Comparison of ENCODE assay signal across 8 cellular contexts in genomic region chr4:139278956-139279722, GRCh38. TPM values are rescaled to one million over a fixed set of nuclear protein-coding genes. Genes with fewer than 3 reads are reported as not detected.
A peak's percentile ranks its signal among the peaks of the same experiment; 100 is the strongest.
DNase-seq lines count a peak whose midpoint lies in the region; ATAC-seq and TF ChIP-seq lines count a peak whose summit lies in the region.

No MANE protein-coding gene starts in this region.

- 19 to 32% (median 24%) methylated on average over 34 to 38 of the region's 38 CpGs for WGBS in heart left ventricle, 4 donors

- no peaks in the 10 kb centered on the region for H3K36me3 ChIP-seq in heart left ventricle

- intact Hi-C loops in heart left ventricle (cut with DNase I), result no loop called here

- H3K9me3 Mint-ChIP-seq in activated CD8-positive, alpha-beta memory T cell treated with anti-CD3 and anti-CD28 coated beads, Interleukin-2, amount 10 ng/mL, durations not matched to agents 7 days and 5 days (ENCODE audit: low read depth), result no peaks in the 10 kb centered on the region

- ATAC-seq in GM19023 (IDR thresholded peaks at IDR 0.05; ENCODE audit: unreplicated experiment) (peak; percentile 36), heart left ventricle (peak in 3 of 4 donors; percentile 48 to 58 (median 50)), HG02588 (IDR thresholded peaks at IDR 0.05; ENCODE audit: unreplicated experiment) (no peak), HG03039 (IDR thresholded peaks at IDR 0.05; ENCODE audit: unreplicated experiment) (no peak)
- ATAC-seq in activated CD8-positive, alpha-beta memory T cell treated with anti-CD3 and anti-CD28 coated beads, Interleukin-2, amount 10 ng/mL, durations not matched to agents 7 days and 5 days, result peak; percentile 52

- peaks cover 0 to 44% (median 10%) of the 10 kb centered on the region in 9 donors for H3K27me3 ChIP-seq in heart left ventricle

- peaks cover 18% of the 10 kb centered on the region for H3K4me1 Mint-ChIP-seq in activated CD8-positive, alpha-beta memory T cell treated with anti-CD3 and anti-CD28 coated beads, Interleukin-2, amount 10 ng/mL, durations not matched to agents 7 days and 5 days

- H3K4me3 Mint-ChIP-seq in activated CD8-positive, alpha-beta memory T cell treated with anti-CD3 and anti-CD28 coated beads, Interleukin-2, amount 10 ng/mL, durations not matched to agents 7 days and 5 days, result peak overlapping the region; percentile 68

- H3K27ac Mint-ChIP-seq in activated CD8-positive, alpha-beta memory T cell treated with anti-CD3 and anti-CD28 coated beads, Interleukin-2, amount 10 ng/mL, durations not matched to agents 7 days and 5 days, result no peak overlapping the region

- H3K27ac ChIP-seq in heart left ventricle, result peak overlapping the region in 2 of 12 donors; percentile 8

- H3K4me3 ChIP-seq in heart left ventricle (peak overlapping the region in 11 of 12 donors; percentile 31 to 63 (median 56)), retinal pigment epithelial cell (ENCODE audit: low read length) (peak overlapping the region; percentile 61)

- DNase-seq in activated CD8-positive, alpha-beta memory T cell treated with anti-CD3 and anti-CD28 coated beads, Interleukin-2, amount 10 ng/mL, durations not matched to agents 7 days and 5 days, result no peak
- DNase-seq in heart left ventricle, result peak in 1 of 5 donors; percentile 33
- DNase-seq in retinal pigment epithelial cell (ENCODE audit: low read depth), result no peak
- DNase-seq in NK-92 (lab: John Stamatoyannopoulos, UW; ENCODE audit: unreplicated experiment), result no peak
- DNase-seq in Ammon's horn (ENCODE audit: low spot score), result no peak

- peaks cover 0 to 18% (median 6%) of the 10 kb centered on the region in 12 donors for H3K4me1 ChIP-seq in heart left ventricle

- peaks cover 0 to under 1% (median 0%) of the 10 kb centered on the region in 12 donors for H3K9me3 ChIP-seq in heart left ventricle

- H3K27me3 Mint-ChIP-seq in activated CD8-positive, alpha-beta memory T cell treated with anti-CD3 and anti-CD28 coated beads, Interleukin-2, amount 10 ng/mL, durations not matched to agents 7 days and 5 days, result peaks cover 73% of the 10 kb centered on the region

- CTCF ChIA-PET in activated CD8-positive, alpha-beta memory T cell treated with anti-CD3 and anti-CD28 coated beads, Interleukin-2, amount 10 ng/mL, durations not matched to agents 7 days and 5 days (lab: Charles Lee), result no interaction called here

- H3K36me3 Mint-ChIP-seq in activated CD8-positive, alpha-beta memory T cell treated with anti-CD3 and anti-CD28 coated beads, Interleukin-2, amount 10 ng/mL, durations not matched to agents 7 days and 5 days, result peaks cover 1% of the 10 kb centered on the region

- TF ChIP-seq POLR2A in heart left ventricle (IDR thresholded peaks at IDR 0.05), result no peak

- TF ChIP-seq CTCF in heart left ventricle (IDR thresholded peaks at IDR 0.05) (no peak), retinal pigment epithelial cell (conservative IDR thresholded peaks at IDR 0.05; ENCODE audit: low read depth, low read length) (no peak)

RNA-seq across cellular contexts. Expression of gene MGARP, which starts 0.9 kb away (rescaled TPM):
- total RNA-seq in activated CD8-positive, alpha-beta memory T cell treated with anti-CD3 and anti-CD28 coated beads, Interleukin-2, amount 10 ng/mL, durations not matched to agents 7 days and 5 days, result under 1 TPM in 1 of 2 experiments, not detected in 1; 0.20 TPM
- 1 to 10 TPM in 4 of 9 donors, under 1 TPM in 5; 0.48 to 7.8 (median 0.98) TPM for total RNA-seq in heart left ventricle
- polyA plus RNA-seq in heart left ventricle, result 1 to 10 TPM in 1 of 2 donors, under 1 TPM in 1; 0.83 to 1.6 TPM

RNA-seq across cellular contexts. Expression of gene NAA15, which starts 22.2 kb away (rescaled TPM):
- total RNA-seq in activated CD8-positive, alpha-beta memory T cell treated with anti-CD3 and anti-CD28 coated beads, Interleukin-2, amount 10 ng/mL, durations not matched to agents 7 days and 5 days, result 10 to 100 TPM; 50.0 to 70.8 TPM
- total RNA-seq in heart left ventricle, result 10 to 100 TPM; 18.6 to 50.8 (median 33.0) TPM
- polyA plus RNA-seq in heart left ventricle, result 10 to 100 TPM in 1 of 2 donors, 1 to 10 TPM in 1; 8.7 to 26.1 TPM

RNA-seq across cellular contexts. Expression of gene NDUFC1, which starts 23.1 kb away (rescaled TPM):
- 10 to 100 TPM; 32.2 to 34.9 TPM for total RNA-seq in activated CD8-positive, alpha-beta memory T cell treated with anti-CD3 and anti-CD28 coated beads, Interleukin-2, amount 10 ng/mL, durations not matched to agents 7 days and 5 days
- 100 to 1,000 TPM in 8 of 9 donors, 10 to 100 TPM in 1; 85.0 to 221 (median 178) TPM for total RNA-seq in heart left ventricle
- 100 to 1,000 TPM; 168 to 376 TPM for polyA plus RNA-seq in heart left ventricle

Comparison
In these comparisons a context has a peak if more than half of its experiments do, and no peak if none do; other contexts are left out.
1. ATAC-seq: peak in GM19023 (single experiment), activated CD8-positive, alpha-beta memory T cell treated with anti-CD3 and anti-CD28 coated beads, Interleukin-2, amount 10 ng/mL, durations not matched to agents 7 days and 5 days (single experiment) and heart left ventricle (3 of 4); none in HG02588 (single experiment) and HG03039 (single experiment).